Comparison of ENCODE assay signal across 15 cellular contexts in genomic region chr17:43146649-43147048, GRCh38. TPM values are rescaled to one million over a fixed set of nuclear protein-coding genes. Genes with fewer than 3 reads are reported as not detected.
A peak's percentile ranks its signal among the peaks of the same experiment; 100 is the strongest.
DNase-seq lines count a peak whose midpoint lies in the region; ATAC-seq and TF ChIP-seq lines count a peak whose summit lies in the region.
"Had no signal": no experiment of that assay in that cellular context is flagged by ENCODE, and none has a peak within 500 bp of the region (broad histone marks: within the 10 kb centered on the region; RNA-seq: fewer than 3 reads in every experiment).

No MANE protein-coding gene starts in this region.

- H3K27me3 ChIP-seq in trophoblast cell (ENCODE audit: insufficient read depth, low read length) = no peaks in the 10 kb centered on the region
- H3K27me3 ChIP-seq: BLaER1 had no signal

- POLR2A ChIA-PET in WTC11 (lab: Charles Lee) = no interaction called here

- no peak overlapping the region for H3K9ac ChIP-seq in trophoblast cell (ENCODE audit: low read length)
- H3K9ac ChIP-seq: BLaER1, KMS-11 had no signal

- no peak overlapping the region for H2BK5ac ChIP-seq in trophoblast cell (ENCODE audit: low read depth, low read length, poor library complexity)

- peaks cover 0 to 1% of the 10 kb centered on the region in 2 experiments for H3K36me3 ChIP-seq in trophoblast cell (ENCODE audit: control insufficient read depth in 1 of 2, insufficient read depth in 2 of 2, low read length in 2 of 2)

- TF ChIP-seq CTCF in WTC11 (IDR thresholded peaks at IDR 0.05) = no peak

- H2AFZ ChIP-seq in trophoblast cell (ENCODE audit: insufficient read depth, low read length, poor library complexity) = no peak overlapping the region

- H2BK120ac ChIP-seq in trophoblast cell (ENCODE audit: insufficient read depth, low read length, poor library complexity) = no peak overlapping the region

- H3K18ac ChIP-seq in trophoblast cell (ENCODE audit: low read length) = no peak overlapping the region

- no peaks in the 10 kb centered on the region for H3K79me1 ChIP-seq in trophoblast cell (ENCODE audit: low read length)

- H3K4ac ChIP-seq in trophoblast cell (ENCODE audit: low read depth, low read length) = no peak overlapping the region

- no peaks in the 10 kb centered on the region for H3K4me1 ChIP-seq in trophoblast cell (ENCODE audit: control insufficient read depth in 1 of 2, insufficient read depth in 2 of 2, low read length in 2 of 2)
- H3K4me1 ChIP-seq: BLaER1, Caco-2 had no signal

- no peak overlapping the region for H4K12ac ChIP-seq in trophoblast cell (ENCODE audit: low read depth, low read length)

- H3K9me3 ChIP-seq in trophoblast cell (ENCODE audit: insufficient read depth, low read depth, low read length) = no peaks in the 10 kb centered on the region
- H3K9me3 ChIP-seq: BLaER1, Caco-2 had no signal

- no peak overlapping the region for H3K27ac Mint-ChIP-seq in activated CD8-positive, alpha-beta memory T cell treated with anti-CD3 and anti-CD28 coated beads, Interleukin-2, amount 10 ng/mL, durations not matched to agents 7 days and 5 days
- H3K27ac Mint-ChIP-seq in WTC11 = peak overlapping the region; percentile 83; the same call in 1 of the 2 replicates
- H3K27ac Mint-ChIP-seq: CD8-positive, alpha-beta memory T cell had no signal

- H4K8ac ChIP-seq in trophoblast cell (ENCODE audit: low read depth, low read length) = no peak overlapping the region

- H4K91ac ChIP-seq in trophoblast cell (ENCODE audit: low read depth, low read length) = no peak overlapping the region

- DNase-seq in activated CD8-positive, alpha-beta memory T cell treated with anti-CD3 and anti-CD28 coated beads for 24 hours = peak; percentile 33
- no peak for DNase-seq in activated CD8-positive, alpha-beta memory T cell treated with anti-CD3 and anti-CD28 coated beads, Interleukin-2, amount 10 ng/mL, durations not matched to agents 7 days and 5 days
- DNase-seq in WTC11 (ENCODE audit: low spot score) (no peak), iPS-NIHi7 (ENCODE audit: extremely low spot score) (peak; percentile 49), trophoblast cell (no peak)
- no peak for DNase-seq in stimulated activated naive CD8-positive, alpha-beta T cell treated with anti-CD3 and anti-CD28 coated beads, Interleukin-15, Interleukin-2, amounts not matched to agents 100 U/mL and 50 U/mL, for 24 hours
- DNase-seq: AML-193; Caco-2; CD8-positive, alpha-beta memory T cell; DMS53 had no signal

- H3K36me3 Mint-ChIP-seq in activated CD8-positive, alpha-beta memory T cell treated with anti-CD3 and anti-CD28 coated beads, Interleukin-2, amount 10 ng/mL, durations not matched to agents 7 days and 5 days = peaks cover 7% of the 10 kb centered on the region
- 0 out of 2 replicates have a peak, but pooled peaks cover 2% of the 10 kb centered on the region for H3K36me3 Mint-ChIP-seq in WTC11

- no peak overlapping the region for H2BK12ac ChIP-seq in trophoblast cell (ENCODE audit: low read length)

- no peaks in the 10 kb centered on the region for H3K9me3 Mint-ChIP-seq in activated CD8-positive, alpha-beta memory T cell treated with anti-CD3 and anti-CD28 coated beads, Interleukin-2, amount 10 ng/mL, durations not matched to agents 7 days and 5 days (ENCODE audit: low read depth)
- H3K9me3 Mint-ChIP-seq in WTC11 = no peaks in the 10 kb centered on the region
- H3K9me3 Mint-ChIP-seq: CD8-positive, alpha-beta memory T cell had no signal

- no peak for ATAC-seq in activated CD8-positive, alpha-beta memory T cell treated with anti-CD3 and anti-CD28 coated beads, Interleukin-2, amount 10 ng/mL, durations not matched to agents 7 days and 5 days
- peak; percentile 91 for ATAC-seq in WTC11
- ATAC-seq in stimulated activated naive CD8-positive, alpha-beta T cell treated with anti-CD3 and anti-CD28 coated beads, Interleukin-15, Interleukin-2, amounts not matched to agents 100 U/mL and 50 U/mL, for 24 hours = no peak
- no peak for ATAC-seq in GM21390 (IDR thresholded peaks at IDR 0.05; ENCODE audit: unreplicated experiment)
- ATAC-seq: HepG2 had no signal

- H3K23ac ChIP-seq in trophoblast cell (ENCODE audit: low read length) = no peak overlapping the region

- no peak overlapping the region for H3K14ac ChIP-seq in trophoblast cell (ENCODE audit: low read length)

- no peaks in the 10 kb centered on the region for H3K4me1 Mint-ChIP-seq in activated CD8-positive, alpha-beta memory T cell treated with anti-CD3 and anti-CD28 coated beads, Interleukin-2, amount 10 ng/mL, durations not matched to agents 7 days and 5 days
- H3K4me1 Mint-ChIP-seq in WTC11 = peaks cover 24% of the 10 kb centered on the region
- H3K4me1 Mint-ChIP-seq: CD8-positive, alpha-beta memory T cell had no signal

- WGBS in trophoblast cell (ENCODE audit: extremely low coverage, insufficient coverage, insufficient read length) = no CpG with 5 or more reads among the region's 4 CpGs

- H3K27me3 Mint-ChIP-seq in activated CD8-positive, alpha-beta memory T cell treated with anti-CD3 and anti-CD28 coated beads, Interleukin-2, amount 10 ng/mL, durations not matched to agents 7 days and 5 days = no peaks in the 10 kb centered on the region
- no peaks in the 10 kb centered on the region for H3K27me3 Mint-ChIP-seq in WTC11 (ENCODE audit: low read depth)

- CTCF ChIA-PET in activated CD8-positive, alpha-beta memory T cell treated with anti-CD3 and anti-CD28 coated beads, Interleukin-2, amount 10 ng/mL, durations not matched to agents 7 days and 5 days (lab: Charles Lee) = no interaction called here
- CTCF ChIA-PET in WTC11 (lab: Charles Lee) = interaction anchor here (0.7 kb wide), 1 partner anchor 31 kb away, joined by 3 read pairs; no protein-coding TSS in a partner anchor

- H3K4me3 ChIP-seq in trophoblast cell (ENCODE audit: low read depth, low read length) = no peak overlapping the region
- H3K4me3 ChIP-seq: BLaER1 had no signal

- no peak overlapping the region for H2AK5ac ChIP-seq in trophoblast cell (ENCODE audit: low read length)

- no peak overlapping the region for H3K27ac ChIP-seq in trophoblast cell (ENCODE audit: low read depth, low read length)
- H3K27ac ChIP-seq: 22Rv1, BLaER1, KMS-11 had no signal

- no peaks in the 10 kb centered on the region for H3K79me2 ChIP-seq in trophoblast cell (ENCODE audit: control insufficient read depth, insufficient read depth, low read length, poor library complexity)

- no peak overlapping the region for H3K4me2 ChIP-seq in trophoblast cell (ENCODE audit: low read length)
- H3K4me2 ChIP-seq: BLaER1, KMS-11 had no signal

- no peak overlapping the region for H3K4me3 Mint-ChIP-seq in activated CD8-positive, alpha-beta memory T cell treated with anti-CD3 and anti-CD28 coated beads, Interleukin-2, amount 10 ng/mL, durations not matched to agents 7 days and 5 days
- H3K4me3 Mint-ChIP-seq in WTC11 = no peak overlapping the region
- H3K4me3 Mint-ChIP-seq: CD8-positive, alpha-beta memory T cell had no signal

TF ChIP-seq in WTC11, 78 proteins besides CTCF, POLR2A, EP300 and RAD21 (continues in another document):
- TF ChIP-seq ZNF671 (CRISPR knock-in tag; IDR thresholded peaks at IDR 0.05) = no peak
- TF ChIP-seq, protein P1, sequence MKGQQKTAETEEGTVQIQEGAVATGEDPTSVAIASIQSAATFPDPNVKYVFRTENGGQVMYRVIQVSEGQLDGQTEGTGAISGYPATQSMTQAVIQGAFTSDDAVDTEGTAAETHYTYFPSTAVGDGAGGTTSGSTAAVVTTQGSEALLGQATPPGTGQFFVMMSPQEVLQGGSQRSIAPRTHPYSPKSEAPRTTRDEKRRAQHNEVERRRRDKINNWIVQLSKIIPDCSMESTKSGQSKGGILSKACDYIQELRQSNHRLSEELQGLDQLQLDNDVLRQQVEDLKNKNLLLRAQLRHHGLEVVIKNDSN (CRISPR knock-in tag; IDR thresholded peaks at IDR 0.05) = no peak
- TF ChIP-seq SP1 (CRISPR knock-in tag; conservative IDR thresholded peaks at IDR 0.05) = no peak
- no peak for TF ChIP-seq E2F4 (CRISPR knock-in tag; IDR thresholded peaks at IDR 0.05; ENCODE audit: borderline replicate concordance, low read depth)
- TF ChIP-seq ZNF425 (CRISPR knock-in tag; conservative IDR thresholded peaks at IDR 0.05) = no peak
- no peak for TF ChIP-seq JUN (CRISPR knock-in tag; IDR thresholded peaks at IDR 0.05)
- TF ChIP-seq ETV6 (CRISPR knock-in tag; IDR thresholded peaks at IDR 0.05) = no peak

RNA-seq across cellular contexts. Expression of gene BRCA1, which starts 21.5 kb away (rescaled TPM):
- total RNA-seq in activated CD8-positive, alpha-beta memory T cell treated with anti-CD3 and anti-CD28 coated beads, Interleukin-2, amount 10 ng/mL, durations not matched to agents 7 days and 5 days = 100 to 1,000 TPM in 1 of 2 experiments, 10 to 100 TPM in 1; 84.3 to 102 TPM
- total RNA-seq in WTC11 (2021) = 37.8 to 38.4 TPM (median 38.1 TPM) in 3 replicates
- 9.1 and 9.8 TPM in 2 replicates for polyA plus RNA-seq in trophoblast cell (2013)

RNA-seq across cellular contexts. Expression of gene NBR1, which starts 24.4 kb away (rescaled TPM):
- 10 to 100 TPM; 46.0 to 53.0 TPM for total RNA-seq in activated CD8-positive, alpha-beta memory T cell treated with anti-CD3 and anti-CD28 coated beads, Interleukin-2, amount 10 ng/mL, durations not matched to agents 7 days and 5 days
- 38.4 to 42.8 TPM (median 38.9 TPM) in 3 replicates for total RNA-seq in WTC11 (2021)
- polyA plus RNA-seq in trophoblast cell (2013) = 27.0 and 27.8 TPM in 2 replicates

Comparison
In these comparisons a context has a peak if more than half of its experiments do, and no peak if none do; other contexts are left out.
1. DNase-seq: peak in activated CD8-positive, alpha-beta memory T cell treated with anti-CD3 and anti-CD28 coated beads for 24 hours (single experiment) and iPS-NIHi7 (single experiment); none in activated CD8-positive, alpha-beta memory T cell treated with anti-CD3 and anti-CD28 coated beads, Interleukin-2, amount 10 ng/mL, durations not matched to agents 7 days and 5 days (single experiment), WTC11 (single experiment), stimulated activated naive CD8-positive, alpha-beta T cell treated with anti-CD3 and anti-CD28 coated beads, Interleukin-15, Interleukin-2, amounts not matched to agents 100 U/mL and 50 U/mL, for 24 hours (single experiment) and trophoblast cell (0 of 2).